ENCODE assay signal across 26 cellular contexts in genomic region chr10:5829267-5829666, GRCh38.
"Had no signal": no experiment of that assay in that cellular context is flagged by ENCODE, and none has a peak within 500 bp of the region (broad histone marks: within the 10 kb centered on the region; RNA-seq: fewer than 3 reads in every experiment).

No MANE protein-coding gene starts in this region.

- H3K4me1 ChIP-seq: breast epithelium, psoas muscle, vagina had no signal

- ATAC-seq: heart right ventricle; left ventricle myocardium superior; psoas muscle; stimulated activated naive CD8-positive, alpha-beta T cell treated with anti-CD3 and anti-CD28 coated beads, Interleukin-15, Interleukin-2, amounts not matched to agents 100 U/mL and 50 U/mL, for 24 hours had no signal

- H3K27me3 ChIP-seq: breast epithelium, esophagus squamous epithelium, heart right ventricle, ovary, spleen, vagina had no signal

- H3K4me3 ChIP-seq: breast epithelium, esophagus squamous epithelium, heart right ventricle, ovary, psoas muscle, spleen, vagina had no signal

- H3K9me3 Mint-ChIP-seq: activated B cell treated with CpG ODN at 0.5 μM for 24 hours; activated T-helper 1 cell treated with anti-CD3 and anti-CD28 coated beads, Interleukin-12 subunit alpha, Interleukin-12 subunit beta, Interleukin-2, Interleukin-4 antibody, amounts not matched to agents 30 ng/mL and 10 ng/mL and 1 ng/mL, durations not matched to agents 14 hours and 24 hours and 36 hours; central memory CD8-positive, alpha-beta T cell; nephron; T-helper 1 cell treated with Interleukin-12 subunit alpha and Interleukin-12 subunit beta and Interleukin-4 antibody, amounts not matched to agents 30 μg/mL and 1 μg/mL, for 36 hours; type B pancreatic cell had no signal

- H3K4me3 Mint-ChIP-seq: activated B cell treated with CpG ODN at 0.5 μM for 24 hours; activated T-helper 1 cell treated with anti-CD3 and anti-CD28 coated beads, Interleukin-12 subunit alpha, Interleukin-12 subunit beta, Interleukin-2, Interleukin-4 antibody, amounts not matched to agents 30 ng/mL and 10 ng/mL and 1 ng/mL, durations not matched to agents 14 hours and 24 hours and 36 hours; central memory CD8-positive, alpha-beta T cell; nephron; T-helper 1 cell treated with Interleukin-12 subunit alpha and Interleukin-12 subunit beta and Interleukin-4 antibody, amounts not matched to agents 30 μg/mL and 1 μg/mL, for 36 hours; type B pancreatic cell had no signal

- H3K27ac Mint-ChIP-seq: activated B cell treated with CpG ODN at 0.5 μM for 24 hours; activated T-helper 1 cell treated with anti-CD3 and anti-CD28 coated beads, Interleukin-12 subunit alpha, Interleukin-12 subunit beta, Interleukin-2, Interleukin-4 antibody, amounts not matched to agents 30 ng/mL and 10 ng/mL and 1 ng/mL, durations not matched to agents 14 hours and 24 hours and 36 hours; nephron; T-helper 1 cell treated with Interleukin-12 subunit alpha and Interleukin-12 subunit beta and Interleukin-4 antibody, amounts not matched to agents 30 μg/mL and 1 μg/mL, for 36 hours; type B pancreatic cell had no signal

- H3K36me3 Mint-ChIP-seq: type B pancreatic cell had no signal

- H3K27ac ChIP-seq: breast epithelium, esophagus squamous epithelium, heart right ventricle, ovary, psoas muscle, spleen, vagina had no signal

- H3K27me3 Mint-ChIP-seq: activated B cell treated with CpG ODN at 0.5 μM for 24 hours; central memory CD8-positive, alpha-beta T cell; type B pancreatic cell had no signal

- FAIRE-seq: colon, islet of Langerhans had no signal

- H3K9me3 ChIP-seq: breast epithelium, esophagus squamous epithelium, heart right ventricle, ovary, psoas muscle, spleen, vagina had no signal

- H3K4me1 Mint-ChIP-seq: central memory CD8-positive, alpha-beta T cell had no signal

- H3K36me3 ChIP-seq: breast epithelium, esophagus squamous epithelium, heart right ventricle, ovary, spleen, vagina had no signal

- DNase-seq: activated B cell treated with CpG ODN at 0.5 μM for 24 hours; activated gamma-delta T cell treated with Interleukin-2 at 50 U/mL for 16 hours; activated naive CD4-positive, alpha-beta T cell treated with anti-CD3 and anti-CD28 coated beads, Interleukin-2, amount 50 U/mL, for 16 hours; activated T-cell treated with anti-CD3 and anti-CD28 coated beads for 4 hours; amygdala; dermis blood vessel endothelial cell; effector CD4-positive, alpha-beta T cell; esophagus squamous epithelium; foreskin melanocyte; heart right ventricle; left ventricle myocardium superior; ovary; psoas muscle; spleen; stimulated activated naive CD8-positive, alpha-beta T cell treated with anti-CD3 and anti-CD28 coated beads, Interleukin-15, Interleukin-2, amounts not matched to agents 100 U/mL and 50 U/mL, for 24 hours; SW 1271; T-helper 9 cell had no signal
